11 cellular contexts compared by ENCODE assay signal in genomic region chr12:113065126-113066007, GRCh38. TPM values are rescaled to one million over a fixed set of nuclear protein-coding genes. Genes with fewer than 3 reads are reported as not detected.
DNase-seq lines count a peak whose midpoint lies in the region; ATAC-seq and TF ChIP-seq lines count a peak whose summit lies in the region.
"Had no signal": no experiment of that assay in that cellular context is flagged by ENCODE, and none has a peak within 500 bp of the region (broad histone marks: within the 10 kb centered on the region; RNA-seq: fewer than 3 reads in every experiment).

No MANE protein-coding gene starts in this region.

- peak; percentile 41 for ATAC-seq in CD4-positive, alpha-beta T cell (ENCODE audit: poor library complexity)

- no peaks in the 10 kb centered on the region for H3K9me3 ChIP-seq in CD4-positive, alpha-beta T cell (ENCODE audit: control insufficient read depth, low read length)
- no peaks in the 10 kb centered on the region for H3K9me3 ChIP-seq in HEK293 (ENCODE audit: control insufficient read depth, insufficient read depth, low read depth, low read length)

- POLR2A ChIA-PET in CD4-positive, alpha-beta T cell (lab: Charles Lee), result no interaction called here
- POLR2A ChIA-PET in HEK293 (lab: Yijun Ruan, JAX), result no interaction called here

- H3K4me3 ChIP-seq in HEK293 (ENCODE audit: low read depth, low read length), result no peak overlapping the region
- H3K4me3 ChIP-seq: skin epidermis had no signal

- TF ChIP-seq CTCF in CD4-positive, alpha-beta T cell (IDR thresholded peaks at IDR 0.05), result no peak
- no peak for TF ChIP-seq CTCF in HEK293 (tag by site-specific recombination; IDR thresholded peaks at IDR 0.05)

- peaks cover 53% of the 10 kb centered on the region for H3K4me1 Mint-ChIP-seq in CD4-positive, alpha-beta T cell (ENCODE audit: low read depth)

- H3K27ac Mint-ChIP-seq in CD4-positive, alpha-beta T cell, result peak overlapping the region; percentile 78
- H3K27ac Mint-ChIP-seq: stimulated activated naive CD8-positive, alpha-beta T cell treated with anti-CD3 and anti-CD28 coated beads, Interleukin-15, Interleukin-2, amounts not matched to agents 100 ng/mL and 50 ng/mL, for 24 hours had no signal

- no peaks in the 10 kb centered on the region for H3K27me3 ChIP-seq in CD4-positive, alpha-beta T cell (ENCODE audit: control insufficient read depth, insufficient read depth, low read length)

- CTCF ChIA-PET in CD4-positive, alpha-beta T cell (lab: Charles Lee), result no interaction called here
- CTCF ChIA-PET in HEK293 (lab: Yijun Ruan, JAX), result interaction anchor here (0.6 to 8.6 kb wide), 3 partner anchors 17 to 868 kb away, joined by 4 to 46 read pairs (median 4); no protein-coding TSS in a partner anchor

- H3K4me3 Mint-ChIP-seq in CD4-positive, alpha-beta T cell, result no peak overlapping the region
- H3K4me3 Mint-ChIP-seq: activated naive CD4-positive, alpha-beta T cell treated with anti-CD3 and anti-CD28 coated beads, Interleukin-2, amount 50 U/mL, for 24 hours; stimulated activated naive CD8-positive, alpha-beta T cell treated with anti-CD3 and anti-CD28 coated beads, Interleukin-15, Interleukin-2, amounts not matched to agents 100 ng/mL and 50 ng/mL, for 24 hours had no signal

- H3K27ac ChIP-seq in CD4-positive, alpha-beta T cell (ENCODE audit: low read depth, low read length), result no peak overlapping the region
- H3K27ac ChIP-seq in HEK293 (ENCODE audit: extremely low read depth, low read depth, low read length), result no peak overlapping the region
- H3K27ac ChIP-seq: skin epidermis had no signal

- no peaks in the 10 kb centered on the region for H3K36me3 ChIP-seq in HEK293 (ENCODE audit: control insufficient read depth in 2 of 2, insufficient read depth in 1 of 2, low read length in 2 of 2)

- no peaks in the 10 kb centered on the region for H3K4me1 ChIP-seq in HEK293 (ENCODE audit: control insufficient read depth, insufficient read depth, low read length)

- H3K36me3 Mint-ChIP-seq in CD4-positive, alpha-beta T cell (ENCODE audit: low read depth), result peaks cover 12% of the 10 kb centered on the region
- H3K36me3 Mint-ChIP-seq: activated naive CD4-positive, alpha-beta T cell treated with anti-CD3 and anti-CD28 coated beads, Interleukin-2, amount 50 U/mL, for 24 hours had no signal

- no peaks in the 10 kb centered on the region for H3K27me3 Mint-ChIP-seq in CD4-positive, alpha-beta T cell
- H3K27me3 Mint-ChIP-seq: activated naive CD4-positive, alpha-beta T cell treated with anti-CD3 and anti-CD28 coated beads, Interleukin-2, amount 50 U/mL, for 24 hours; stimulated activated naive CD8-positive, alpha-beta T cell treated with anti-CD3 and anti-CD28 coated beads, Interleukin-15, Interleukin-2, amounts not matched to agents 100 ng/mL and 50 ng/mL, for 24 hours had no signal

- no peak for DNase-seq in CD4-positive, alpha-beta T cell
- DNase-seq in left kidney (ENCODE audit: low read depth, low spot score), result peak; percentile 86
- DNase-seq in stimulated activated CD8-positive, alpha-beta memory T cell treated with anti-CD3 and anti-CD28 coated beads, Interleukin-4, amount 100 ng/mL, for 48 hours, result no peak
- DNase-seq in H4 (ENCODE audit: low spot score), result no peak
- DNase-seq in medulla oblongata (ENCODE audit: extremely low spot score), result no peak
- no peak for DNase-seq in GDM1 (lab: John Stamatoyannopoulos, UW)

- H3K9me3 Mint-ChIP-seq in CD4-positive, alpha-beta T cell, result no peaks in the 10 kb centered on the region
- H3K9me3 Mint-ChIP-seq: activated naive CD4-positive, alpha-beta T cell treated with anti-CD3 and anti-CD28 coated beads, Interleukin-2, amount 50 U/mL, for 24 hours; stimulated activated naive CD8-positive, alpha-beta T cell treated with anti-CD3 and anti-CD28 coated beads, Interleukin-15, Interleukin-2, amounts not matched to agents 100 ng/mL and 50 ng/mL, for 24 hours had no signal

- TF ChIP-seq POLR2A in Raji (IDR thresholded peaks at IDR 0.05; ENCODE audit: insufficient read depth, low read depth, low read length), result peak; percentile 28; the same call in 1 of the 2 replicates

- intact Hi-C loops in CD4-positive, alpha-beta T cell (cut with DNase I, micrococcal nuclease), result no loop called here

TF ChIP-seq in HEK293, 187 proteins besides CTCF, POLR2A, EP300 and RAD21 (continues in another document):
- no peak for TF ChIP-seq ZNF140 (tag by site-specific recombination; IDR thresholded peaks at IDR 0.05)
- peak; percentile 99 for TF ChIP-seq REST (tag by site-specific recombination; IDR thresholded peaks at IDR 0.05)
- 0 out of 2 replicates have a peak, but pooled peaks have one; percentile 9 for TF ChIP-seq FEZF1 (tag by site-specific recombination; IDR thresholded peaks at IDR 0.05)
- no peak for TF ChIP-seq ZBTB7A (tag by site-specific recombination; IDR thresholded peaks at IDR 0.05; ENCODE audit: low read depth)
- TF ChIP-seq ZNF366 (tag by site-specific recombination; conservative IDR thresholded peaks at IDR 0.05), result 0 out of 2 replicates have a peak, but pooled peaks have one; percentile 22
- TF ChIP-seq GLIS1 (tag by site-specific recombination; IDR thresholded peaks at IDR 0.05), result peak; percentile 30; the same call in 1 of the 2 replicates
- TF ChIP-seq PATZ1 (tag by site-specific recombination; IDR thresholded peaks at IDR 0.05), result peak; percentile 26; the same call in 1 of the 2 replicates
- no peak for TF ChIP-seq TSHZ1 (tag by site-specific recombination; IDR thresholded peaks at IDR 0.05; ENCODE audit: borderline replicate concordance)
- TF ChIP-seq ZIC2 (tag by site-specific recombination; IDR thresholded peaks at IDR 0.05), result peak; percentile 65; the same call in 1 of the 2 replicates
- TF ChIP-seq ZNF600 (tag by site-specific recombination; IDR thresholded peaks at IDR 0.05), result peak; percentile 52
- no peak for TF ChIP-seq GLI4 (tag by site-specific recombination; IDR thresholded peaks at IDR 0.05)

RNA-seq across cellular contexts. Expression of gene DTX1, which starts 8.8 kb away (rescaled TPM):
- total RNA-seq in CD4-positive, alpha-beta T cell, result 10 to 100 TPM; 14.0 to 14.2 TPM
- 1.3 and 2.8 TPM in 2 replicates for total RNA-seq in H4 (2014; rRNA removed; shearing (Covaris generic))
